9 cellular contexts compared by ENCODE assay signal in the genomic region with DNA sequence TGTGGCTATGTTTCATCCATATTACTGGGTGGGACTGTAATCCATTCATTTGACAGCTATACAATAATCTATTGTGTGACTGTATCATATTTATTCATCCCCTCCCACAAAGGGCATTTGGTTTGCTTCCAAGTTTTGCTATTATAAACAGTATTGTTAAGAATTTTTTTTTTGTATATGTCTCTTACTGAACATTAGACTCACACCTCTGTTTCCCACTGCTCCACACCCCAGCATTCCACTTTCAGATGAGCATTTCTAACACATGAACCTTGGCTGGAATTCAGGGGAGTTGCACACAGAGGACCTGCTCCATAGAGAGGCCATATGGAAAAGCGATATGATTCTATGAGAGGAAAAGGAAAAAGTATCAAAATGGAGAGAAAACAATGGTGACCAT.
"Had no signal": no experiment of that assay in that cellular context is flagged by ENCODE, and none has a peak within 500 bp of the region (broad histone marks: within the 10 kb centered on the region; RNA-seq: fewer than 3 reads in every experiment).

No MANE protein-coding gene starts in this region.

- H3K27ac Mint-ChIP-seq: GM23338, H9 had no signal

- ATAC-seq: GM23338, K562 had no signal

- FAIRE-seq: H1, H54, HTR-8/SVneo, K562 had no signal

- H2AFZ ChIP-seq: GM23338 had no signal

- H3K4me3 ChIP-seq: GM23338, K562 had no signal

- H3K4me2 ChIP-seq: GM23338 had no signal

- DNase-seq: H9, HCEC 1CT, IMR-90, KG1 had no signal
